8 cellular contexts compared by ENCODE assay signal in the genomic region with DNA sequence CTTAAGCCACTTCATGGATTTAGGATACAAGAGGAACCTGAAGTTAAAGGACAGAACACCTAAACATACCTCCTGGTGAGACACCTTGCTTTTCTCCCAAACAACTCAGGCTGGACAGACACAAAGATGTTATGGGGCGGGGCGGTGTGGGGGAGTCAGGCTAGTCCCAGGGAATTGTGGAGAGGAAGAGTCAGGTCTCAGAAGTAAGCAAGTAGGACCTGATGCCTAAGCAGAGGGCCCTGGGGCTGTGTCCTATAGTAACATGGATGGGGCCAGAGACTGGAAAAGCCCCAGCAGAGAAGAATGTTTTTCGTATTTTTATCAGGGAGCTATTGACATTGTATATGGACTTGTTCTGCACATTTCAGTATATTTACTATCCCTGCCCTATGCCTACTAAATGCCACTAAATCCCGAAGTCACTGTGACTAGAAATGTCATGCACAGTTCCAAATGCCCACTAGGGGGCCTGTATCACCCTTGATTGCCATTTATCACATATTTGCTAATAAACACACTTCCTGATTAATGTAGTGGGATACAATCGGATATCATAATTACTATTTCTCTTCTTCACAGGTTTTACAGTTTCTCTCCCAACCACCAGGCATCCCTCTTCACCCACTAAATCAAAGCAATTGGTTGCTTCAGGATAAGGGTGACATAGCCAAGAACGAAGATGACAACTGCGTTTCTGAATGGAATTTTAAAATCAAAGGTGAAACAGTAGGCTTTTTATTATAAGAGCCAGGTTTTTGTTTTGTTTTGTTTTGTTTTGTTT. TPM values are rescaled to one million over a fixed set of nuclear protein-coding genes. Genes with fewer than 3 reads are reported as not detected.
DNase-seq lines count a peak whose midpoint lies in the region; ATAC-seq, FAIRE-seq and TF ChIP-seq lines count a peak whose summit lies in the region.

No MANE protein-coding gene starts in this region.

- H3K36me3 ChIP-seq in K562 (ENCODE audit: control insufficient read depth, insufficient read depth, low read length): no peaks in the 10 kb centered on the region

- H3K9ac ChIP-seq in K562 (ENCODE audit: insufficient read depth in 1 of 2, low read depth in 2 of 2, low read length in 2 of 2): no peak overlapping the region

- intact Hi-C loops in K562 (cut with micrococcal nuclease): loop anchor here (1.0 kb wide), 1 partner anchor 158 kb away; no protein-coding TSS in a partner anchor

- H3K4me3 ChIP-seq in K562: no peak overlapping the region

- FAIRE-seq in K562 (lab: Jason Lieb, UNC): peak; percentile 77

- TF ChIP-seq CTCF in K562 (IDR thresholded peaks at IDR 0.05 in 2 of 3, conservative IDR thresholded peaks at IDR 0.05 in 1 of 3; ENCODE audit: insufficient read depth in 2 of 3, low read depth in 1 of 3, low read length in 3 of 3): peak; percentile 59 to 81 (median 75)

- in situ Hi-C loops in K562 (cut with MboI): no loop called here

- H3K79me2 ChIP-seq in K562 (ENCODE audit: control insufficient read depth, insufficient read depth, low read length): no peaks in the 10 kb centered on the region

- BruUV-seq in K562 (replicated peaks; lab: Mats Ljungman, UMichigan): no TSS peak

- H3K27me3 ChIP-seq in K562 (ENCODE audit: control insufficient read depth in 2 of 2, insufficient read depth in 2 of 2, low read length in 2 of 2): no peaks in the 10 kb centered on the region

- TF ChIP-seq EP300 in K562 (IDR thresholded peaks at IDR 0.05; ENCODE audit: low read length): no peak

- H2AFZ ChIP-seq in K562 (ENCODE audit: low read depth, low read length): no peak overlapping the region

- POLR2A ChIA-PET in K562 (lab: Yijun Ruan, JAX): no interaction called here

- H3K9me1 ChIP-seq in K562 (ENCODE audit: control insufficient read depth, insufficient read depth, low read length): no peaks in the 10 kb centered on the region

- CTCF ChIA-PET in K562 (lab: Yijun Ruan, JAX; ENCODE audit: low intra/inter-chr PET ratio): interaction anchor here (1.7 kb wide), 1 partner anchor 159 kb away, joined by 11 read pairs; no protein-coding TSS in a partner anchor

- no peaks in the 10 kb centered on the region for H4K20me1 ChIP-seq in K562 (replicated peaks; ENCODE audit: control insufficient read depth, insufficient read depth, low read length)

- WGBS in K562 (ENCODE audit: insufficient coverage, low coverage, missing lambda C conversion rate): 23% methylated on average over 7 of the region's 7 CpGs

- TF ChIP-seq POLR2A in K562 (conservative IDR thresholded peaks at IDR 0.05): no peak

- TF ChIP-seq RAD21 in K562 (CRISPR knock-in tag; conservative IDR thresholded peaks at IDR 0.05 in 1 of 2, IDR thresholded peaks at IDR 0.05 in 1 of 2): peak; percentile 29 to 58; a peak in 2 of 4 replicates

- no peaks in the 10 kb centered on the region for H3K9me3 ChIP-seq in K562 (replicated peaks; ENCODE audit: control insufficient read depth, insufficient read depth, low read depth, low read length)

- H3K4me1 ChIP-seq in K562 (replicated peaks in 1 of 2; ENCODE audit: control insufficient read depth in 2 of 2, insufficient read depth in 2 of 2, low read length in 2 of 2): no peaks in the 10 kb centered on the region

- no peak overlapping the region for H3K27ac ChIP-seq in K562 (ENCODE audit: extremely low read depth, low read depth, low read length)

- H3K4me2 ChIP-seq in K562 (ENCODE audit: insufficient read depth, low read length): no peak overlapping the region

- ATAC-seq in GM18511 (IDR thresholded peaks at IDR 0.05; ENCODE audit: unreplicated experiment) (peak; percentile 64), HG03280 (IDR thresholded peaks at IDR 0.05; ENCODE audit: unreplicated experiment) (peak; percentile 64), SK-N-SH treated with all-trans-retinoic acid at 6 μM for 48 hours (peak; percentile 82), K562 (peak; percentile 86)

- DNase-seq in Ammon's horn (ENCODE audit: low spot score) (peak; percentile 61), K562 (ENCODE audit: extremely low read depth in 1 of 4, low spot score in 3 of 4) (peak; percentile 19 to 46 (median 41)), iPS-NIHi7 (ENCODE audit: extremely low spot score) (peak; percentile 37), NCI-H1048 (lab: John Stamatoyannopoulos, UW) (no peak)
- DNase-seq in stimulated activated CD4-positive, alpha-beta T cell treated with anti-CD3 and anti-CD28 coated beads, Interleukin-2, amount 100 ng/mL, for 24 hours: peak; percentile 45 to 56

TF ChIP-seq in SK-N-SH treated with all-trans-retinoic acid at 6 μM for 48 hours, 23 proteins besides CTCF, POLR2A, EP300 and RAD21 (continues in another document):
- no peak for TF ChIP-seq ZNF565 (CRISPR knock-in tag; conservative IDR thresholded peaks at IDR 0.05; ENCODE audit: low read depth)
- TF ChIP-seq ZC3H10 (CRISPR knock-in tag; IDR thresholded peaks at IDR 0.05): no peak
- TF ChIP-seq TCF4 (CRISPR knock-in tag; IDR thresholded peaks at IDR 0.05; ENCODE audit: borderline replicate concordance): no peak
- no peak for TF ChIP-seq BACH2 (CRISPR knock-in tag; IDR thresholded peaks at IDR 0.05; ENCODE audit: borderline replicate concordance)
- TF ChIP-seq ZFP3 (CRISPR knock-in tag; IDR thresholded peaks at IDR 0.05): no peak

TF ChIP-seq in K562, 482 proteins besides CTCF, POLR2A, EP300 and RAD21:
- TF ChIP-seq DACH1 (IDR thresholded peaks at IDR 0.05; ENCODE audit: partially characterized antibody): peak; percentile 36
- peak; percentile 27; the same call in 1 of the 2 replicates for TF ChIP-seq SMC3 (conservative IDR thresholded peaks at IDR 0.05; ENCODE audit: insufficient read depth, low read depth, low read length)
- TF ChIP-seq NFXL1 (CRISPR knock-in tag; IDR thresholded peaks at IDR 0.05): no peak
- TF ChIP-seq CBX2 (IDR thresholded peaks at IDR 0.05; ENCODE audit: insufficient read depth, low read length, poor library complexity, severe bottlenecking): no peak
- TF ChIP-seq, protein P1, sequence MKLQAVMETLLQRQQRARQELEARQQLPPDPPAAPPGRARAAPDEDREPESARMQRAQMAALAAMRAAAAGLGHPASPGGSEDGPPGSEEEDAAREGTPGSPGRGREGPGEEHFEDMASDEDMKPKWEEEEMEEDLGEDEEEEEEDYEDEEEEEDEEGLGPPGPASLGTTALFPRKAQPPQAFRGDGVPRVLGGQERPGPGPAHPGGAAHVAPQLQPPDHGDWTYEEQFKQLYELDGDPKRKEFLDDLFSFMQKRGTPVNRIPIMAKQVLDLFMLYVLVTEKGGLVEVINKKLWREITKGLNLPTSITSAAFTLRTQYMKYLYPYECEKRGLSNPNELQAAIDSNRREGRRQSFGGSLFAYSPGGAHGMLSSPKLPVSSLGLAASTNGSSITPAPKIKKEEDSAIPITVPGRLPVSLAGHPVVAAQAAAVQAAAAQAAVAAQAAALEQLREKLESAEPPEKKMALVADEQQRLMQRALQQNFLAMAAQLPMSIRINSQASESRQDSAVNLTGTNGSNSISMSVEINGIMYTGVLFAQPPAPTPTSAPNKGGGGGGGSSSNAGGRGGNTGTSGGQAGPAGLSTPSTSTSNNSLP (IDR thresholded peaks at IDR 0.05; ENCODE audit: borderline replicate concordance, low read depth, low read length): peak; percentile 86
- TF ChIP-seq NFE2 (IDR thresholded peaks at IDR 0.05; ENCODE audit: low read depth): peak; percentile 36; the same call in 1 of the 2 replicates

RNA-seq across cellular contexts. Expression of a gene that starts 23.8 kb away (rescaled TPM):
- 0.28 and 0.90 TPM in 2 replicates for total RNA-seq in K562 (2011; cell fraction: chromatin; rRNA removed; ENCODE audit: low replicate concordance)
- total RNA-seq in K562 (2011; cell fraction: nucleolus; rRNA removed): 0.33 and 0.66 TPM in 2 replicates
- 0.15 and 0.23 TPM in 2 replicates for total RNA-seq in K562 (2011; cell fraction: nucleoplasm; rRNA removed)
- total RNA-seq in K562 (2014; rRNA removed) (0.05 and 0.16 TPM in 2 replicates), K562 (2014; rRNA removed; fragmentation: Illumina TruSeq; extraction: Trizol) (0.07 and 0.10 TPM in 2 replicates), K562 (2015; rRNA removed; fragmentation: Illumina TruSeq; extraction: Trizol) (0.04 TPM in 1 of 2 replicates, not detected in the other), K562 (2021) (0.16 and 0.22 TPM in 2 replicates)
- polyA plus RNA-seq in K562 (2011; rRNA removed) (0.14 and 0.24 TPM in 2 replicates), K562 (2014; fragmentation: Illumina TruSeq; extraction: Trizol) (0.08 TPM in 1 of 2 replicates, not detected in the other), K562 (2014; fragmentation: Nextera tagmentation; extraction: Ambion mirVana) (under 1 TPM in 1 of 2 experiments, not detected in 1; 0.03 TPM), K562 (2014; rRNA removed) (0.13 TPM in 1 of 2 replicates, not detected in the other)
- 0.15 and 0.16 TPM in 2 replicates for polyA plus RNA-seq in K562 (2011; cell fraction: cytosol; rRNA removed)
- polyA plus RNA-seq in K562 (2011; cell fraction: nucleus; rRNA removed): 0.11 and 0.28 TPM in 2 replicates
- polyA plus RNA-seq in K562 (2012): 0.10 and 0.18 TPM in 2 replicates
- polyA minus RNA-seq in K562 (2011; rRNA and poly(A)+ RNA removed): 0.53 and 0.54 TPM in 2 replicates
- not detected in 2 replicates for polyA minus RNA-seq in K562 (2011; cell fraction: cytosol; rRNA and poly(A)+ RNA removed)
- polyA minus RNA-seq in K562 (2011; cell fraction: nucleus; rRNA and poly(A)+ RNA removed): 0.40 and 0.89 TPM in 2 replicates

RNA-seq across cellular contexts. Expression of a gene that starts 24.1 kb away (rescaled TPM):
- 8.6 and 27.1 TPM in 2 replicates for total RNA-seq in K562 (2011; cell fraction: chromatin; rRNA removed; ENCODE audit: low replicate concordance)
- total RNA-seq in K562 (2011; cell fraction: nucleolus; rRNA removed): 5.0 and 5.5 TPM in 2 replicates
- 8.9 and 9.2 TPM in 2 replicates for total RNA-seq in K562 (2011; cell fraction: nucleoplasm; rRNA removed)
- total RNA-seq in K562 (2014; rRNA removed) (7.2 and 7.9 TPM in 2 replicates), K562 (2014; rRNA removed; fragmentation: Illumina TruSeq; extraction: Trizol) (11.9 and 12.7 TPM in 2 replicates), K562 (2015; rRNA removed; fragmentation: Illumina TruSeq; extraction: Trizol) (11.5 and 12.0 TPM in 2 replicates), K562 (2021) (8.2 and 8.3 TPM in 2 replicates)
- polyA plus RNA-seq in K562 (2011; rRNA removed) (12.1 and 15.6 TPM in 2 replicates), K562 (2014; fragmentation: Illumina TruSeq; extraction: Trizol) (6.0 and 7.1 TPM in 2 replicates), K562 (2014; fragmentation: Nextera tagmentation; extraction: Ambion mirVana) (1 to 10 TPM; 3.5 to 4.7 TPM), K562 (2014; rRNA removed) (5.5 and 8.3 TPM in 2 replicates)
- polyA plus RNA-seq in K562 (2011; cell fraction: cytosol; rRNA removed): 4.0 and 5.6 TPM in 2 replicates
- polyA plus RNA-seq in K562 (2011; cell fraction: nucleus; rRNA removed): 7.9 and 13.1 TPM in 2 replicates
- 4.8 and 5.8 TPM in 2 replicates for polyA plus RNA-seq in K562 (2012)
- polyA minus RNA-seq in K562 (2011; rRNA and poly(A)+ RNA removed): 22.1 and 26.3 TPM in 2 replicates
- 7.5 and 8.8 TPM in 2 replicates for polyA minus RNA-seq in K562 (2011; cell fraction: cytosol; rRNA and poly(A)+ RNA removed)
- 7.3 and 13.4 TPM in 2 replicates for polyA minus RNA-seq in K562 (2011; cell fraction: nucleus; rRNA and poly(A)+ RNA removed)
